Comparison of ENCODE assay signal across 18 cellular contexts in genomic region chr11:115630109-115630700, GRCh38.
"Had no signal": no experiment of that assay in that cellular context is flagged by ENCODE, and none has a peak within 500 bp of the region (broad histone marks: within the 10 kb centered on the region; RNA-seq: fewer than 3 reads in every experiment).

No MANE protein-coding gene starts in this region.

- H3K9me3 Mint-ChIP-seq: activated naive CD8-positive, alpha-beta T cell treated with anti-CD3 and anti-CD28 coated beads for 36 hours; activated T-helper 1 cell treated with anti-CD3 and anti-CD28 coated beads, Interleukin-12 subunit alpha, Interleukin-12 subunit beta, Interleukin-2, Interleukin-4 antibody, amounts not matched to agents 30 ng/mL and 10 ng/mL and 1 ng/mL, durations not matched to agents 14 hours and 24 hours and 36 hours; effector memory CD8-positive, alpha-beta T cell; natural killer cell treated with Interleukin-12 subunit alpha and Interleukin-12 subunit beta and Interleukin-15 and Interleukin-18, amount 100 ng/mL, for 72 hours; stimulated activated memory B cell treated with anti-CD40 and anti-IgM and Interleukin-4, amounts not matched to agents 10 μg/mL and 1 μg/mL and 100 μg/mL, for 72 hours had no signal

- H3K36me3 Mint-ChIP-seq: activated naive CD8-positive, alpha-beta T cell treated with anti-CD3 and anti-CD28 coated beads for 36 hours; natural killer cell treated with Interleukin-12 subunit alpha and Interleukin-12 subunit beta and Interleukin-15 and Interleukin-18, amount 100 ng/mL, for 72 hours; stimulated activated memory B cell treated with anti-CD40 and anti-IgM and Interleukin-4, amounts not matched to agents 10 μg/mL and 1 μg/mL and 100 μg/mL, for 72 hours; T-cell had no signal

- H3K27me3 ChIP-seq: brain microvascular endothelial cell, ovary, vagina had no signal

- H3K4me3 Mint-ChIP-seq: activated naive CD8-positive, alpha-beta T cell treated with anti-CD3 and anti-CD28 coated beads for 36 hours; activated T-helper 1 cell treated with anti-CD3 and anti-CD28 coated beads, Interleukin-12 subunit alpha, Interleukin-12 subunit beta, Interleukin-2, Interleukin-4 antibody, amounts not matched to agents 30 ng/mL and 10 ng/mL and 1 ng/mL, durations not matched to agents 14 hours and 24 hours and 36 hours; effector memory CD8-positive, alpha-beta T cell; natural killer cell treated with Interleukin-12 subunit alpha and Interleukin-12 subunit beta and Interleukin-15 and Interleukin-18, amount 100 ng/mL, for 72 hours; stimulated activated memory B cell treated with anti-CD40 and anti-IgM and Interleukin-4, amounts not matched to agents 10 μg/mL and 1 μg/mL and 100 μg/mL, for 72 hours; T-cell had no signal

- H3K4me1 Mint-ChIP-seq: activated naive CD8-positive, alpha-beta T cell treated with anti-CD3 and anti-CD28 coated beads for 36 hours; stimulated activated memory B cell treated with anti-CD40 and anti-IgM and Interleukin-4, amounts not matched to agents 10 μg/mL and 1 μg/mL and 100 μg/mL, for 72 hours; T-cell had no signal

- H3K27ac Mint-ChIP-seq: activated naive CD8-positive, alpha-beta T cell treated with anti-CD3 and anti-CD28 coated beads for 36 hours; activated T-helper 1 cell treated with anti-CD3 and anti-CD28 coated beads, Interleukin-12 subunit alpha, Interleukin-12 subunit beta, Interleukin-2, Interleukin-4 antibody, amounts not matched to agents 30 ng/mL and 10 ng/mL and 1 ng/mL, durations not matched to agents 14 hours and 24 hours and 36 hours; effector memory CD8-positive, alpha-beta T cell; natural killer cell treated with Interleukin-12 subunit alpha and Interleukin-12 subunit beta and Interleukin-15 and Interleukin-18, amount 100 ng/mL, for 72 hours; stimulated activated memory B cell treated with anti-CD40 and anti-IgM and Interleukin-4, amounts not matched to agents 10 μg/mL and 1 μg/mL and 100 μg/mL, for 72 hours; T-cell had no signal

- H3K9me3 ChIP-seq: left ventricle myocardium inferior, ovary, vagina had no signal

- ATAC-seq: effector memory CD8-positive, alpha-beta T cell; natural killer cell treated with Interleukin-12 subunit alpha and Interleukin-12 subunit beta and Interleukin-15 and Interleukin-18, amount 100 ng/mL, for 72 hours; sciatic nerve; stimulated activated memory B cell treated with anti-CD40 and anti-IgM and Interleukin-4, amounts not matched to agents 10 μg/mL and 1 μg/mL and 100 μg/mL, for 72 hours; T-cell had no signal

- H3K27ac ChIP-seq: brain microvascular endothelial cell, epithelial cell of prostate, left ventricle myocardium inferior, ovary, vagina had no signal

- DNase-seq: activated CD4-positive, CD25-positive, alpha-beta regulatory T cell treated with anti-CD3 and anti-CD28 coated beads, Interleukin-2, amount 50 U/mL, for 72 hours; activated naive CD8-positive, alpha-beta T cell treated with anti-CD3 and anti-CD28 coated beads for 36 hours; amygdala; brain microvascular endothelial cell; effector memory CD8-positive, alpha-beta T cell; foreskin melanocyte; head of caudate nucleus; left ventricle myocardium inferior; ovary; stimulated activated CD4-positive, alpha-beta T cell treated with anti-CD3 and anti-CD28 coated beads, Interleukin-1b, Interleukin-23, amount 100 ng/mL, for 48 hours; T-cell; T1000 had no signal

- H3K36me3 ChIP-seq: brain microvascular endothelial cell, left ventricle myocardium inferior, ovary, vagina had no signal

- H3K4me3 ChIP-seq: left ventricle myocardium inferior, ovary, vagina had no signal

- H3K4me1 ChIP-seq: left ventricle myocardium inferior, vagina had no signal
